ENCODE assay signal across 21 cellular contexts in the genomic region with DNA sequence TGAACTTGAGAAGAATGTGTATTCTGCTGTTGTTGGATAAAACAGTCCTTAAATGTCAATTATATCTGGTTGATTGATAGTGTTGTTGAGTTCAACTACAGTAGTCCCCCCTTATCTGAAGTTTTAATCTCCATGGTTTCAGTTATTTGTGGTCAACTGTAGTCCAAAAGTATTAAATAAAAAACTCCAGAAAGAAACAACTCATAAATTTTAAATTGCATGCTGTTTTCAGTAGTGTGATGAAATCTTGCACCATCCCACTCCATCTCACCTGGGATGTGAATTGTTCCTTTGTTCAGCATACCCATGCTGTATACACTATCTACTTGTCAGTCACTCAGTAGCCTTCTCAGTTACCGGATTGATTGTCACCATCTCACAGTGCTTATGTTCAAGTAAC. TPM values are rescaled to one million over a fixed set of nuclear protein-coding genes. Genes with fewer than 3 reads are reported as not detected.
DNase-seq lines count a peak whose midpoint lies in the region; ATAC-seq, FAIRE-seq and TF ChIP-seq lines count a peak whose summit lies in the region.
"Had no signal": no experiment of that assay in that cellular context is flagged by ENCODE, and none has a peak within 500 bp of the region (broad histone marks: within the 10 kb centered on the region; RNA-seq: fewer than 3 reads in every experiment).

No MANE protein-coding gene starts in this region.

- no peak overlapping the region for H3K27ac Mint-ChIP-seq in activated CD4-positive, alpha-beta T cell treated with anti-CD3 and anti-CD28 coated beads, Interleukin-2, amount 10 ng/mL, durations not matched to agents 24 days and 14 days
- H3K27ac Mint-ChIP-seq in activated T-helper 2 cell treated with anti-CD3 and anti-CD28 coated beads, Interferon-gamma antibody, Interleukin-2, Interleukin-4, amounts not matched to agents 10 μg/mL and 5 μg/mL and 100 μg/mL, durations not matched to agents 14 hours and 24 hours and 36 hours = peak overlapping the region; percentile 43
- peak overlapping the region; percentile 75 for H3K27ac Mint-ChIP-seq in mesothelial cell of epicardium
- H3K27ac Mint-ChIP-seq: activated T-helper 17 cell treated with anti-CD3 and anti-CD28 coated beads, Interleukin-2, amount 50 U/mL, for 72 hours had no signal

- TF ChIP-seq CTCF in mesothelial cell of epicardium (IDR thresholded peaks at IDR 0.05; ENCODE audit: unreplicated experiment) = no peak

- peak; percentile 34 for DNase-seq in activated CD4-positive, alpha-beta T cell treated with anti-CD3 and anti-CD28 coated beads, Interleukin-2, amount 10 ng/mL, durations not matched to agents 24 days and 14 days
- DNase-seq in activated CD4-positive, alpha-beta T cell treated with anti-CD3 and anti-CD28 coated beads, Interleukin-2, amount 50 U/mL, for 1 hour = no peak
- DNase-seq in HTR-8/SVneo (ENCODE audit: insufficient read length, low spot score) = no peak
- DNase-seq in activated T-helper 2 cell treated with anti-CD3 and anti-CD28 coated beads, Interferon-gamma antibody, Interleukin-2, Interleukin-4, amounts not matched to agents 10 μg/mL and 5 μg/mL and 100 μg/mL, durations not matched to agents 14 hours and 24 hours and 36 hours (ENCODE audit: low spot score) = no peak
- no peak for DNase-seq in mesothelial cell of epicardium (ENCODE audit: low spot score in 2 of 2, unreplicated experiment in 2 of 2)
- no peak for DNase-seq in cerebellar nuclear complex (lab: John Stamatoyannopoulos, UW)
- DNase-seq in NCI-H1048 (lab: John Stamatoyannopoulos, UW) = no peak
- DNase-seq: gastrocnemius medialis, hypothalamus, islet precursor cell, lower lobe of right lung, NCI-H187 treated with DMSO at 0.1 percent for 48 hours, NCI-H446, nucleus accumbens, spleen, T-helper 9 cell, uterus had no signal

- peaks cover 10% of the 10 kb centered on the region for H3K9me3 Mint-ChIP-seq in activated CD4-positive, alpha-beta T cell treated with anti-CD3 and anti-CD28 coated beads, Interleukin-2, amount 10 ng/mL, durations not matched to agents 24 days and 14 days
- H3K9me3 Mint-ChIP-seq in activated T-helper 2 cell treated with anti-CD3 and anti-CD28 coated beads, Interferon-gamma antibody, Interleukin-2, Interleukin-4, amounts not matched to agents 10 μg/mL and 5 μg/mL and 100 μg/mL, durations not matched to agents 14 hours and 24 hours and 36 hours = peaks cover 29% of the 10 kb centered on the region
- H3K9me3 Mint-ChIP-seq in mesothelial cell of epicardium = peaks cover 27% of the 10 kb centered on the region
- H3K9me3 Mint-ChIP-seq: activated T-helper 17 cell treated with anti-CD3 and anti-CD28 coated beads, Interleukin-2, amount 50 U/mL, for 72 hours had no signal

- peaks cover 32% of the 10 kb centered on the region for H3K36me3 Mint-ChIP-seq in activated CD4-positive, alpha-beta T cell treated with anti-CD3 and anti-CD28 coated beads, Interleukin-2, amount 10 ng/mL, durations not matched to agents 24 days and 14 days (ENCODE audit: low read depth)
- H3K36me3 Mint-ChIP-seq in activated T-helper 2 cell treated with anti-CD3 and anti-CD28 coated beads, Interferon-gamma antibody, Interleukin-2, Interleukin-4, amounts not matched to agents 10 μg/mL and 5 μg/mL and 100 μg/mL, durations not matched to agents 14 hours and 24 hours and 36 hours (ENCODE audit: low read depth) = peaks cover 72% of the 10 kb centered on the region
- peaks cover 18% of the 10 kb centered on the region for H3K36me3 Mint-ChIP-seq in mesothelial cell of epicardium

- H3K4me1 Mint-ChIP-seq in activated CD4-positive, alpha-beta T cell treated with anti-CD3 and anti-CD28 coated beads, Interleukin-2, amount 10 ng/mL, durations not matched to agents 24 days and 14 days = peaks cover 27% of the 10 kb centered on the region
- H3K4me1 Mint-ChIP-seq in activated T-helper 2 cell treated with anti-CD3 and anti-CD28 coated beads, Interferon-gamma antibody, Interleukin-2, Interleukin-4, amounts not matched to agents 10 μg/mL and 5 μg/mL and 100 μg/mL, durations not matched to agents 14 hours and 24 hours and 36 hours (ENCODE audit: low read depth) = peaks cover 47% of the 10 kb centered on the region
- H3K4me1 Mint-ChIP-seq in mesothelial cell of epicardium = peaks cover 32% of the 10 kb centered on the region

- peak; percentile 13 for FAIRE-seq in HTR-8/SVneo (lab: Jason Lieb, UNC)
- FAIRE-seq: GM18507 had no signal

- no peaks in the 10 kb centered on the region for H3K27me3 Mint-ChIP-seq in activated CD4-positive, alpha-beta T cell treated with anti-CD3 and anti-CD28 coated beads, Interleukin-2, amount 10 ng/mL, durations not matched to agents 24 days and 14 days
- H3K27me3 Mint-ChIP-seq in activated T-helper 2 cell treated with anti-CD3 and anti-CD28 coated beads, Interferon-gamma antibody, Interleukin-2, Interleukin-4, amounts not matched to agents 10 μg/mL and 5 μg/mL and 100 μg/mL, durations not matched to agents 14 hours and 24 hours and 36 hours (ENCODE audit: low read depth) = no peaks in the 10 kb centered on the region
- no peaks in the 10 kb centered on the region for H3K27me3 Mint-ChIP-seq in mesothelial cell of epicardium (ENCODE audit: low read depth)
- H3K27me3 Mint-ChIP-seq: activated T-helper 17 cell treated with anti-CD3 and anti-CD28 coated beads, Interleukin-2, amount 50 U/mL, for 72 hours had no signal

- ATAC-seq in GM21723 (IDR thresholded peaks at IDR 0.05; ENCODE audit: unreplicated experiment) = no peak
- ATAC-seq: activated T-helper 17 cell treated with anti-CD3 and anti-CD28 coated beads, Interleukin-2, amount 50 U/mL, for 72 hours; gastrocnemius medialis; lower lobe of right lung had no signal

- intact Hi-C loops in activated CD4-positive, alpha-beta T cell treated with anti-CD3 and anti-CD28 coated beads, Interleukin-2, amount 10 ng/mL, durations not matched to agents 24 days and 14 days (cut with micrococcal nuclease) = loop anchor here (1.0 kb wide), 1 partner anchor 11 kb away; no protein-coding TSS in a partner anchor
- intact Hi-C loops in activated T-helper 2 cell treated with anti-CD3 and anti-CD28 coated beads, Interferon-gamma antibody, Interleukin-2, Interleukin-4, amounts not matched to agents 10 μg/mL and 5 μg/mL and 100 μg/mL, durations not matched to agents 14 hours and 24 hours and 36 hours (cut with micrococcal nuclease) = loop anchor here (5.0 kb wide), 1 partner anchor 65 kb away; no protein-coding TSS in a partner anchor

- H3K4me3 Mint-ChIP-seq in activated CD4-positive, alpha-beta T cell treated with anti-CD3 and anti-CD28 coated beads, Interleukin-2, amount 10 ng/mL, durations not matched to agents 24 days and 14 days = no peak overlapping the region
- H3K4me3 Mint-ChIP-seq in activated T-helper 2 cell treated with anti-CD3 and anti-CD28 coated beads, Interferon-gamma antibody, Interleukin-2, Interleukin-4, amounts not matched to agents 10 μg/mL and 5 μg/mL and 100 μg/mL, durations not matched to agents 14 hours and 24 hours and 36 hours (ENCODE audit: low read depth) = no peak overlapping the region
- H3K4me3 Mint-ChIP-seq in mesothelial cell of epicardium = no peak overlapping the region
- H3K4me3 Mint-ChIP-seq: activated T-helper 17 cell treated with anti-CD3 and anti-CD28 coated beads, Interleukin-2, amount 50 U/mL, for 72 hours had no signal

RNA-seq across cellular contexts. Expression of a gene that starts 57.3 kb away (rescaled TPM):
- total RNA-seq in activated CD4-positive, alpha-beta T cell treated with anti-CD3 and anti-CD28 coated beads, Interleukin-2, amount 10 ng/mL, durations not matched to agents 24 days and 14 days = 17.6 and 17.8 TPM in 2 replicates
- 33.4 and 33.5 TPM in 2 replicates for total RNA-seq in activated T-helper 2 cell treated with anti-CD3 and anti-CD28 coated beads, Interferon-gamma antibody, Interleukin-2, Interleukin-4, amounts not matched to agents 10 μg/mL and 5 μg/mL and 100 μg/mL, durations not matched to agents 14 hours and 24 hours and 36 hours
- 0.40 to 0.89 TPM (median 0.45 TPM) in 3 replicates for total RNA-seq in mesothelial cell of epicardium
- total RNA-seq: cardiac muscle cell had no signal
